Comparison of ENCODE assay signal across 1 cellular context in genomic region chr17:42536048-42536371, GRCh38.
TF ChIP-seq lines count a peak whose summit lies in the region.

NAGLU (plus strand) TSS chr17:42536241; CDS start chr17:42536273, 32 bp downstream.

TF ChIP-seq in IMR-90, 13 proteins besides CTCF, POLR2A, EP300 and RAD21 (continued from another document):
- TF ChIP-seq, protein P1, sequence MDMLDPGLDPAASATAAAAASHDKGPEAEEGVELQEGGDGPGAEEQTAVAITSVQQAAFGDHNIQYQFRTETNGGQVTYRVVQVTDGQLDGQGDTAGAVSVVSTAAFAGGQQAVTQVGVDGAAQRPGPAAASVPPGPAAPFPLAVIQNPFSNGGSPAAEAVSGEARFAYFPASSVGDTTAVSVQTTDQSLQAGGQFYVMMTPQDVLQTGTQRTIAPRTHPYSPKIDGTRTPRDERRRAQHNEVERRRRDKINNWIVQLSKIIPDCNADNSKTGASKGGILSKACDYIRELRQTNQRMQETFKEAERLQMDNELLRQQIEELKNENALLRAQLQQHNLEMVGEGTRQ (IDR thresholded peaks at IDR 0.05; ENCODE audit: low read depth, low read length), result peak; percentile 97
- no peak for TF ChIP-seq CEBPB (IDR thresholded peaks at IDR 0.05; ENCODE audit: low read depth, low read length)
- TF ChIP-seq RCOR1 (IDR thresholded peaks at IDR 0.05; ENCODE audit: insufficient replicate concordance, low read length), result no peak
- no peak for TF ChIP-seq RFX5 (IDR thresholded peaks at IDR 0.05; ENCODE audit: low read depth, low read length)
- TF ChIP-seq CHD1 (IDR thresholded peaks at IDR 0.05; ENCODE audit: low read depth, low read length), result no peak
- peak; percentile 63; the same call in 1 of the 2 replicates for TF ChIP-seq MAZ (IDR thresholded peaks at IDR 0.05; ENCODE audit: borderline replicate concordance, low read depth, low read length)
- TF ChIP-seq BHLHE40 (IDR thresholded peaks at IDR 0.05; ENCODE audit: low read depth, low read length), result peak; percentile 91
- no peak for TF ChIP-seq SMC3 (IDR thresholded peaks at IDR 0.05; ENCODE audit: low read depth, low read length)
- no peak for TF ChIP-seq MAFK (IDR thresholded peaks at IDR 0.05; ENCODE audit: low read depth, low read length)
- TF ChIP-seq MXI1 (IDR thresholded peaks at IDR 0.05; ENCODE audit: borderline replicate concordance, low read depth, low read length), result no peak
